34 cellular contexts compared by ENCODE assay signal in genomic region chr12:8589679-8590078, GRCh38. TPM values are rescaled to one million over a fixed set of nuclear protein-coding genes. Genes with fewer than 3 reads are reported as not detected.
"Had no signal": no experiment of that assay in that cellular context is flagged by ENCODE, and none has a peak within 500 bp of the region (broad histone marks: within the 10 kb centered on the region; RNA-seq: fewer than 3 reads in every experiment).

No MANE protein-coding gene starts in this region.

- H3K4me2 ChIP-seq: neural progenitor cell, smooth muscle cell had no signal

- H3K4me1 ChIP-seq: neural progenitor cell, parathyroid adenoma, psoas muscle, suprapubic skin, testis, tibial artery, transverse colon, upper lobe of right lung, uterus had no signal

- H3K27me3 ChIP-seq: neural progenitor cell, ovary, spleen, suprapubic skin, testis, tibial artery, transverse colon, upper lobe of right lung, uterus had no signal

- H3K27me3 Mint-ChIP-seq: stimulated activated memory B cell treated with anti-CD40 and anti-IgM and Interleukin-4, amounts not matched to agents 10 μg/mL and 1 μg/mL and 100 μg/mL, for 72 hours; stimulated activated naive CD8-positive, alpha-beta T cell treated with anti-CD3 and anti-CD28 coated beads, Interleukin-15, amount 100 ng/mL, for 72 hours had no signal

- H3K27ac Mint-ChIP-seq: natural killer cell; nephron; neural progenitor cell; progenitor cell of endocrine pancreas; stimulated activated memory B cell treated with anti-CD40 and anti-IgM and Interleukin-4, amounts not matched to agents 10 μg/mL and 1 μg/mL and 100 μg/mL, for 72 hours; stimulated activated naive CD8-positive, alpha-beta T cell treated with anti-CD3 and anti-CD28 coated beads, Interleukin-15, amount 100 ng/mL, for 72 hours; type B pancreatic cell had no signal

- ATAC-seq: natural killer cell; psoas muscle; right cardiac atrium; sciatic nerve; stimulated activated memory B cell treated with anti-CD40 and anti-IgM and Interleukin-4, amounts not matched to agents 10 μg/mL and 1 μg/mL and 100 μg/mL, for 72 hours; stimulated activated naive CD8-positive, alpha-beta T cell treated with anti-CD3 and anti-CD28 coated beads, Interleukin-15, amount 100 ng/mL, for 72 hours; stimulated activated naive CD8-positive, alpha-beta T cell treated with anti-CD3 and anti-CD28 coated beads, Interleukin-15, Interleukin-2, amounts not matched to agents 100 U/mL and 50 U/mL, for 24 hours; upper lobe of right lung had no signal

- H3K79me2 ChIP-seq: parathyroid adenoma had no signal

- H3K9me3 ChIP-seq: ovary, psoas muscle, spleen, suprapubic skin, testis, tibial artery, transverse colon, upper lobe of right lung, uterus had no signal

- H3K4me1 Mint-ChIP-seq: natural killer cell, nephron, neural progenitor cell had no signal

- H3K36me3 ChIP-seq: neural progenitor cell, ovary, spleen, suprapubic skin, tibial artery, transverse colon, upper lobe of right lung, uterus had no signal

- DNase-seq: natural killer cell; occipital lobe; ovary; posterior cingulate gyrus; psoas muscle; right cardiac atrium; spleen; stimulated activated CD4-positive, alpha-beta T cell treated with anti-CD3 and anti-CD28 coated beads, Interleukin-12 subunit alpha, Interleukin-12 subunit beta, amount 100 ng/mL, for 4 hours; stimulated activated CD4-positive, alpha-beta T cell treated with anti-CD3 and anti-CD28 coated beads, Interleukin-1b, Interleukin-23, amount 100 ng/mL, for 48 hours; stimulated activated CD4-positive, alpha-beta T cell treated with anti-CD3 and anti-CD28 coated beads, Interleukin-4, amount 100 ng/mL, for 1 hour; stimulated activated CD4-positive, alpha-beta T cell treated with anti-CD3 and anti-CD28 coated beads, Interleukin-4, amount 100 ng/mL, for 4 hours; stimulated activated CD8-positive, alpha-beta memory T cell treated with anti-CD3 and anti-CD28 coated beads, Interleukin-4, amount 100 ng/mL, for 48 hours; stimulated activated naive CD4-positive, alpha-beta T cell; stimulated activated naive CD8-positive, alpha-beta T cell treated with anti-CD3 and anti-CD28 coated beads, Interleukin-15, amount 100 ng/mL, for 72 hours; stimulated activated naive CD8-positive, alpha-beta T cell treated with anti-CD3 and anti-CD28 coated beads, Interleukin-15, Interleukin-2, amounts not matched to agents 100 U/mL and 50 U/mL, for 24 hours; substantia nigra; testis; tibial artery; transverse colon; upper lobe of right lung; uterus had no signal

- H3K36me3 Mint-ChIP-seq: natural killer cell; neural progenitor cell; stimulated activated memory B cell treated with anti-CD40 and anti-IgM and Interleukin-4, amounts not matched to agents 10 μg/mL and 1 μg/mL and 100 μg/mL, for 72 hours; type B pancreatic cell had no signal

- H3K9ac ChIP-seq: neural progenitor cell, parathyroid adenoma had no signal

- H3K4me3 Mint-ChIP-seq: natural killer cell; nephron; neural progenitor cell; stimulated activated memory B cell treated with anti-CD40 and anti-IgM and Interleukin-4, amounts not matched to agents 10 μg/mL and 1 μg/mL and 100 μg/mL, for 72 hours; stimulated activated naive CD8-positive, alpha-beta T cell treated with anti-CD3 and anti-CD28 coated beads, Interleukin-15, amount 100 ng/mL, for 72 hours; type B pancreatic cell had no signal

- H3K9me3 Mint-ChIP-seq: natural killer cell; nephron; neural progenitor cell; stimulated activated naive CD8-positive, alpha-beta T cell treated with anti-CD3 and anti-CD28 coated beads, Interleukin-15, amount 100 ng/mL, for 72 hours; type B pancreatic cell had no signal

- H3K4me3 ChIP-seq: neural progenitor cell, ovary, psoas muscle, skin epidermis, smooth muscle cell, spleen, suprapubic skin, testis, tibial artery, transverse colon, upper lobe of right lung, uterus had no signal

- H2AFZ ChIP-seq: neural progenitor cell, parathyroid adenoma had no signal

- H3K27ac ChIP-seq: neural progenitor cell, ovary, parathyroid adenoma, psoas muscle, skin epidermis, spleen, suprapubic skin, testis, tibial artery, transverse colon, upper lobe of right lung, uterus had no signal

RNA-seq across cellular contexts. Expression of gene AICDA, which starts 23.0 kb away (rescaled TPM):
- total RNA-seq: natural killer cell, occipital lobe, osteoblast, ovary, progenitor cell of endocrine pancreas, psoas muscle, right cardiac atrium, smooth muscle cell, suprapubic skin, testis, transverse colon had no signal
- polyA plus RNA-seq: neural cell, ovary, right cardiac atrium, smooth muscle cell had no signal

RNA-seq across cellular contexts. Expression of gene CLEC4E, which starts 49.0 kb away (rescaled TPM):
- total RNA-seq: occipital lobe, osteoblast, progenitor cell of endocrine pancreas, smooth muscle cell, urinary bladder had no signal
- polyA plus RNA-seq: neural cell, smooth muscle cell had no signal
